In the genomic region with DNA sequence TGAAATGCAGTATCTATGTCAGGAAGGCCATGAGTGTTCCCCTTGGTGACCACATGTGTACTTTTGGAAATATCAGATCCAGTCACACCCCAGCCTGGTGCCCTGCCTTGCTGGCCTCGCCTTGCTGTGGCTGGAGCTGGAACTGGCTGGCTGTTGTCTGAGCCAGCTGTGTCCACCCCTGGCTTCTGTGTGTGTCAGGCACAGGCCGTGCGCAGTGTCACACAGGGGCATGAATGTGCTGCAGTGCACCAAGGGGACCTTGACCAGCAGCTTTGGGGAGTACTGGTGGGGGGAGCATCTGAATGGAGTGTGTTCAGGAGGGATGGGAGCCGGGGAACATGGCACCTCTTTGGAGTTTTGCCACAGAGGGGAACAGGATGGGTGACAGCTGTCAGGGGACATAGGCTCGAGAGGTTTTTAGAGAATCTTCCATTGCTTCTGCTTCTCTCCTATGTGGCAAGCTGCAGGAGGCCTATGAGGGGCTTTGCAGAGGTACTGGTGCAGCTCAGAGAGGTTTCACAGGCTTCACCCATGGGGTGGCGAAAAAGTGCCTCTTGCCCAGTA, we compare ENCODE assay signal across 15 cellular contexts. TPM values are rescaled to one million over a fixed set of nuclear protein-coding genes. Genes with fewer than 3 reads are reported as not detected.
A peak's percentile ranks its signal among the peaks of the same experiment; 100 is the strongest.
DNase-seq lines count a peak whose midpoint lies in the region; ATAC-seq, FAIRE-seq and TF ChIP-seq lines count a peak whose summit lies in the region.
"Had no signal": no experiment of that assay in that cellular context is flagged by ENCODE, and none has a peak within 500 bp of the region (broad histone marks: within the 10 kb centered on the region; RNA-seq: fewer than 3 reads in every experiment).

No MANE protein-coding gene starts in this region.

- ATAC-seq in right lobe of liver (no peak), HepG2 (no peak), sciatic nerve (no peak)
- ATAC-seq in naive thymus-derived CD4-positive, alpha-beta T cell: no peak

- H3K27ac ChIP-seq in right lobe of liver (no peak overlapping the region), HepG2 (ENCODE audit: extremely low read length, insufficient read depth, low read length) (no peak overlapping the region), endodermal cell (ENCODE audit: low read depth, low read length) (no peak overlapping the region)
- no peak overlapping the region for H3K27ac ChIP-seq in naive thymus-derived CD4-positive, alpha-beta T cell (ENCODE audit: low read depth, low read length)

- TF ChIP-seq EP300 in HepG2 (IDR thresholded peaks at IDR 0.05; ENCODE audit: low read depth in 2 of 2, low read length in 2 of 2) (no peak), HepG2 (CRISPR knock-in tag; IDR thresholded peaks at IDR 0.05; ENCODE audit: borderline replicate concordance) (no peak)

- FAIRE-seq in HepG2 (lab: Jason Lieb, UNC): no peak
- FAIRE-seq: GM12892 had no signal

- TF ChIP-seq POLR2A in right lobe of liver (IDR thresholded peaks at IDR 0.05) (no peak), HepG2 (IDR thresholded peaks at IDR 0.05; ENCODE audit: insufficient read depth in 1 of 2, low read depth in 2 of 2, low read length in 2 of 2) (no peak)

- H3K9ac ChIP-seq in HepG2 (ENCODE audit: insufficient read depth, low read depth, low read length): no peak overlapping the region
- no peak overlapping the region for H3K9ac ChIP-seq in endodermal cell (ENCODE audit: extremely low read depth, low read length, poor library complexity, severe bottlenecking)

- H4K20me1 ChIP-seq in HepG2 (ENCODE audit: insufficient read depth, low read length): no peaks in the 10 kb centered on the region

- DNase-seq in right lobe of liver (peak in 2 of 3 donors; percentile 33 to 36), HepG2 (ENCODE audit: low spot score) (no peak), endodermal cell (peak; percentile 23), sciatic nerve (ENCODE audit: low spot score) (peak; percentile 35), AG08395 (ENCODE audit: low spot score) (no peak), NCI-H146 (lab: John Stamatoyannopoulos, UW) (no peak)
- DNase-seq in naive thymus-derived CD4-positive, alpha-beta T cell: no peak
- DNase-seq: COR-L47, IMR-90, Karpas-422, NCI-H1105, NCI-H187, NCI-H69 had no signal

- H3K27me3 Mint-ChIP-seq in endodermal cell (ENCODE audit: insufficient read depth): peaks cover 14% of the 10 kb centered on the region
- H3K27me3 Mint-ChIP-seq in naive thymus-derived CD4-positive, alpha-beta T cell: peaks cover 0 to 21% (median 3%) of the 10 kb centered on the region in 5 donors

- H3K36me3 ChIP-seq in right lobe of liver (no peaks in the 10 kb centered on the region), HepG2 (replicated peaks in 1 of 2; ENCODE audit: control insufficient read depth in 1 of 2, insufficient read depth in 2 of 2, low read length in 2 of 2) (no peaks in the 10 kb centered on the region), endodermal cell (ENCODE audit: control insufficient read depth, insufficient read depth, low read length) (no peaks in the 10 kb centered on the region)
- H3K36me3 ChIP-seq in naive thymus-derived CD4-positive, alpha-beta T cell (ENCODE audit: control insufficient read depth in 2 of 3, insufficient read depth in 3 of 3, low read length in 3 of 3): no peaks in the 10 kb centered on the region
- H3K36me3 ChIP-seq: HAP-1 had no signal

- H3K79me2 ChIP-seq in HepG2 (ENCODE audit: insufficient read depth, low read length): no peaks in the 10 kb centered on the region

- no peak overlapping the region for H3K4me3 ChIP-seq in right lobe of liver
- no peak overlapping the region for H3K4me3 ChIP-seq in HepG2 (replicated peaks in 1 of 3; ENCODE audit: insufficient read depth in 1 of 3, low read depth in 2 of 3, low read length in 3 of 3)
- no peak overlapping the region for H3K4me3 ChIP-seq in endodermal cell (ENCODE audit: low read length)
- no peak overlapping the region for H3K4me3 ChIP-seq in naive thymus-derived CD4-positive, alpha-beta T cell (ENCODE audit: low read length)
- H3K4me3 ChIP-seq: HAP-1 had no signal

- WGBS in right lobe of liver (ENCODE audit: insufficient coverage, low coverage, low lambda C conversion rate, missing lambda C conversion rate): 40% methylated on average over 1 of the region's 6 CpGs
- WGBS in HepG2 (ENCODE audit: low lambda C conversion rate): 21% methylated on average over 6 of the region's 6 CpGs
- 92 to 94% methylated on average over 5 to 6 of the region's 6 CpGs for WGBS in endodermal cell (ENCODE audit: insufficient coverage in 1 of 2, insufficient read length in 1 of 2), 2 experiments

- H3K9me3 ChIP-seq in right lobe of liver (no peaks in the 10 kb centered on the region), HepG2 (ENCODE audit: low read length) (no peaks in the 10 kb centered on the region), endodermal cell (ENCODE audit: control insufficient read depth, low read length) (no peaks in the 10 kb centered on the region)
- H3K9me3 ChIP-seq in naive thymus-derived CD4-positive, alpha-beta T cell (ENCODE audit: control insufficient read depth in 2 of 3, low read length in 3 of 3): no peaks in the 10 kb centered on the region
- H3K9me3 ChIP-seq: HAP-1 had no signal

- peaks cover 6% of the 10 kb centered on the region for H3K9me3 Mint-ChIP-seq in endodermal cell
- peaks cover 0 to 5% (median 0%) of the 10 kb centered on the region in 11 donors for H3K9me3 Mint-ChIP-seq in naive thymus-derived CD4-positive, alpha-beta T cell

- no peak for TF ChIP-seq RAD21 in HepG2 (CRISPR knock-in tag; IDR thresholded peaks at IDR 0.05)

- BruUV-seq in HepG2 (replicated peaks; lab: Mats Ljungman, UMichigan): no TSS peak

- H2AFZ ChIP-seq in HepG2 (ENCODE audit: low read length): no peak overlapping the region

- no peaks in the 10 kb centered on the region for H3K36me3 Mint-ChIP-seq in endodermal cell (ENCODE audit: low read depth)
- no peaks in the 10 kb centered on the region for H3K36me3 Mint-ChIP-seq in naive thymus-derived CD4-positive, alpha-beta T cell

- no peak overlapping the region for H3K4me3 Mint-ChIP-seq in endodermal cell
- H3K4me3 Mint-ChIP-seq in naive thymus-derived CD4-positive, alpha-beta T cell: no peak overlapping the region

- H3K4me1 ChIP-seq in right lobe of liver (no peaks in the 10 kb centered on the region), HepG2 (ENCODE audit: insufficient read depth, low read length) (no peaks in the 10 kb centered on the region), endodermal cell (ENCODE audit: control insufficient read depth, insufficient read depth, low read length) (no peaks in the 10 kb centered on the region)
- H3K4me1 ChIP-seq in naive thymus-derived CD4-positive, alpha-beta T cell (ENCODE audit: control insufficient read depth in 2 of 2, insufficient read depth in 2 of 2, low read length in 2 of 2): no peaks in the 10 kb centered on the region
- H3K4me1 ChIP-seq: HAP-1 had no signal

- CTCF ChIA-PET in HepG2 (lab: Yijun Ruan, JAX; ENCODE audit: low intra/inter-chr PET ratio, low total read pairs): no interaction called here
- CTCF ChIA-PET in naive thymus-derived CD4-positive, alpha-beta T cell (lab: Charles Lee): no interaction called here

- TF ChIP-seq CTCF in right lobe of liver (IDR thresholded peaks at IDR 0.05) (no peak), HepG2 (CRISPR knock-in tag; IDR thresholded peaks at IDR 0.05) (no peak), endodermal cell (conservative IDR thresholded peaks at IDR 0.05) (no peak)

- no peak overlapping the region for H3K27ac Mint-ChIP-seq in endodermal cell
- H3K27ac Mint-ChIP-seq in naive thymus-derived CD4-positive, alpha-beta T cell: no peak overlapping the region

- in situ Hi-C loops in HepG2 (cut with HindIII; ENCODE audit: extremely low pct_ligation_motif_present, low pct_unique_long_range_greater_than_20kb): no loop called here

- H3K27me3 ChIP-seq in right lobe of liver (no peaks in the 10 kb centered on the region), HepG2 (ENCODE audit: control insufficient read depth in 1 of 2, insufficient read depth in 2 of 2, low read length in 2 of 2) (peaks cover 0 to 13% of the 10 kb centered on the region in 2 experiments; a peak in 3 of 5 replicates), endodermal cell (ENCODE audit: control insufficient read depth, insufficient read depth, low read length, poor library complexity, severe bottlenecking) (no peaks in the 10 kb centered on the region)
- no peaks in the 10 kb centered on the region for H3K27me3 ChIP-seq in naive thymus-derived CD4-positive, alpha-beta T cell (ENCODE audit: control insufficient read depth in 2 of 2, insufficient read depth in 2 of 2, low read length in 2 of 2)

- no peaks in the 10 kb centered on the region for H3K4me1 Mint-ChIP-seq in endodermal cell
- H3K4me1 Mint-ChIP-seq in naive thymus-derived CD4-positive, alpha-beta T cell: no peaks in the 10 kb centered on the region

- no peak overlapping the region for H3K4me2 ChIP-seq in HepG2 (ENCODE audit: low read depth, low read length)

- intact Hi-C loops in right lobe of liver (cut with DNase I) (no loop called here), HepG2 (cut with micrococcal nuclease; ENCODE audit: unreplicated experiment) (no loop called here), sciatic nerve (cut with DNase I) (no loop called here)
- intact Hi-C loops in naive thymus-derived CD4-positive, alpha-beta T cell (cut with micrococcal nuclease): no loop called here

- POLR2A ChIA-PET in HepG2 (lab: Yijun Ruan, JAX): no interaction called here
- POLR2A ChIA-PET in naive thymus-derived CD4-positive, alpha-beta T cell (lab: Charles Lee): no interaction called here

RNA-seq across cellular contexts. Expression of a gene that starts 44.7 kb away (rescaled TPM):
- total RNA-seq in right lobe of liver: 10 to 100 TPM; 62.2 to 80.1 (median 75.7) TPM
- total RNA-seq in HepG2 (2016; rRNA removed; fragmentation: Illumina TruSeq; extraction: Trizol): 44.2 and 48.4 TPM in 2 replicates
- total RNA-seq in HepG2 (2016; cell fraction: cytosol; rRNA removed; fragmentation: Illumina TruSeq; extraction: Trizol; ENCODE audit: low read depth): 6.0 and 7.7 TPM in 2 replicates
- total RNA-seq in HepG2 (2016; cell fraction: insoluble cytoplasmic fraction; rRNA removed; fragmentation: Illumina TruSeq; extraction: Trizol): 43.7 and 52.6 TPM in 2 replicates
- 11.6 and 14.6 TPM in 2 replicates for total RNA-seq in HepG2 (2016; cell fraction: membrane; rRNA removed; fragmentation: Illumina TruSeq; extraction: Trizol)
- total RNA-seq in HepG2 (2016; cell fraction: nucleus; rRNA removed; fragmentation: Illumina TruSeq; extraction: Trizol): 37.1 and 41.1 TPM in 2 replicates
- 34.0 and 41.8 TPM in 2 replicates for polyA plus RNA-seq in HepG2 (2011; rRNA removed)
- polyA plus RNA-seq in HepG2 (2011; cell fraction: cytosol; rRNA removed): 27.3 and 33.0 TPM in 2 replicates
- polyA plus RNA-seq in HepG2 (2011; cell fraction: nucleus; rRNA removed): 86.2 and 107 TPM in 2 replicates
- 23.8 and 29.6 TPM in 2 replicates for polyA plus RNA-seq in HepG2 (2012)
- 8.4 and 12.0 TPM in 2 replicates for polyA plus RNA-seq in HepG2 (2016; cell fraction: cytosol; fragmentation: Illumina TruSeq; extraction: Trizol; ENCODE audit: low read depth)
- polyA plus RNA-seq in HepG2 (2016; cell fraction: insoluble cytoplasmic fraction; fragmentation: Illumina TruSeq; extraction: Trizol; ENCODE audit: low read depth): 50.4 and 54.4 TPM in 2 replicates
- 11.0 and 12.8 TPM in 2 replicates for polyA plus RNA-seq in HepG2 (2016; cell fraction: membrane; fragmentation: Illumina TruSeq; extraction: Trizol; ENCODE audit: low read depth)
- 56.9 and 57.0 TPM in 2 replicates for polyA plus RNA-seq in HepG2 (2016; cell fraction: nucleus; fragmentation: Illumina TruSeq; extraction: Trizol; ENCODE audit: insufficient read depth, low read depth)
- 38.4 and 46.0 TPM in 2 replicates for polyA minus RNA-seq in HepG2 (2011; rRNA and poly(A)+ RNA removed; ENCODE audit: low replicate concordance)
- polyA minus RNA-seq in HepG2 (2011; cell fraction: cytosol; rRNA and poly(A)+ RNA removed): 14.6 and 15.4 TPM in 2 replicates
- polyA minus RNA-seq in HepG2 (2011; cell fraction: nucleus; rRNA and poly(A)+ RNA removed): 44.5 and 51.1 TPM in 2 replicates
- total RNA-seq in endodermal cell: 10 to 100 TPM; 45.2 to 49.4 TPM
- polyA plus RNA-seq in endodermal cell (2013, experiment 1 of 2): 38.3 TPM
- 31.3 TPM for polyA plus RNA-seq in endodermal cell (2013, experiment 2 of 2)
- 31.8 TPM for total RNA-seq in sciatic nerve
- 10 to 100 TPM; 22.6 to 41.4 (median 33.7) TPM for total RNA-seq in naive thymus-derived CD4-positive, alpha-beta T cell
- polyA plus RNA-seq in naive thymus-derived CD4-positive, alpha-beta T cell: 10 to 100 TPM; 17.9 to 20.5 TPM

Comparison
In these comparisons a context has a peak if more than half of its experiments do, and no peak if none do; other contexts are left out.
1. DNase-seq: peak in right lobe of liver (2 of 3), endodermal cell (single experiment) and sciatic nerve (single experiment); none in HepG2 (single experiment), AG08395 (single experiment), naive thymus-derived CD4-positive, alpha-beta T cell (0 of 9) and NCI-H146 (single experiment).